Comparison of ENCODE assay signal across 1 cellular context in genomic region chr3:18422972-18423371, GRCh38.
TF ChIP-seq lines count a peak whose summit lies in the region.

No MANE protein-coding gene starts in this region.

TF ChIP-seq in GM23338, 12 proteins besides CTCF, POLR2A, EP300 and RAD21 (continued from another document):
- TF ChIP-seq ETS1 (IDR thresholded peaks at IDR 0.05) (no peak), ZNF331 (CRISPR knock-in tag; IDR thresholded peaks at IDR 0.05; ENCODE audit: low read depth) (no peak), EZH2phosphoT487 (IDR thresholded peaks at IDR 0.05; ENCODE audit: unreplicated experiment) (no peak), NANOG (IDR thresholded peaks at IDR 0.05; ENCODE audit: borderline replicate concordance) (no peak), POLR2AphosphoS5 (IDR thresholded peaks at IDR 0.05; ENCODE audit: low read depth) (no peak), STAT1 (IDR thresholded peaks at IDR 0.05; ENCODE audit: unreplicated experiment) (no peak)
